ENCODE assay signal across 26 cellular contexts in the genomic region with DNA sequence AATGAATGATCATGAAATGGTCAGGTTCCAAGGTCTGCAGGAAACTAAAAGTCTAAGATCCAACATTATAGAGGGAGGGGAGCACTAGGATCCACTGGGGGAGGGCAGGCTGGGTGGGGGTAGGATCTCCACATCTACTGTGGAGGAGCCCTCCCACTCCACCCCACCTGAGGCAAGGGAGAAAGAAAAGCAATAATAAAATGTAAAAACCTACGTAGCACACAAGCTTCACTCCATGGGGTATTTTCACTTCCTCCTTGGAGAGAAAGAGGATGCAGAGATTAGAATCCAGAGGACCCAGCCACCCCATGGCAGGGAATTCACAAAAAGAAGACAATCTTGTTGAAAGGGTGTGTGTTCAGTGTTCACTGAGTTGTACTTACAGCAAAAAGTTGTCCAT. TPM values are rescaled to one million over a fixed set of nuclear protein-coding genes. Genes with fewer than 3 reads are reported as not detected.
DNase-seq lines count a peak whose midpoint lies in the region; ATAC-seq and TF ChIP-seq lines count a peak whose summit lies in the region.
"Had no signal": no experiment of that assay in that cellular context is flagged by ENCODE, and none has a peak within 500 bp of the region (broad histone marks: within the 10 kb centered on the region; RNA-seq: fewer than 3 reads in every experiment).

No MANE protein-coding gene starts in this region.

- peaks cover 4% of the 10 kb centered on the region for H3K4me1 ChIP-seq in CD4-positive, CD25-positive, alpha-beta regulatory T cell (ENCODE audit: control insufficient read depth, insufficient read depth, low read length, poor library complexity, severe bottlenecking)
- H3K4me1 ChIP-seq in OCI-LY3 (ENCODE audit: low read length) (peaks cover 12% of the 10 kb centered on the region), sigmoid colon (no peaks in the 10 kb centered on the region), right lobe of liver (no peaks in the 10 kb centered on the region)

- H3K79me2 ChIP-seq in OCI-LY3 (ENCODE audit: low read length), result no peaks in the 10 kb centered on the region

- POLR2A ChIA-PET in activated CD8-positive, alpha-beta T cell treated with anti-CD3 and anti-CD28 coated beads, Interleukin-2, amount 10 ng/mL, durations not matched to agents 7 days and 5 days (lab: Charles Lee), result no interaction called here

- no peak for ATAC-seq in CD4-positive, CD25-positive, alpha-beta regulatory T cell (ENCODE audit: low read depth in 2 of 2)
- ATAC-seq in right lobe of liver, result no peak
- no peak for ATAC-seq in activated naive CD8-positive, alpha-beta T cell treated with anti-CD3 and anti-CD28 coated beads, Interleukin-2, amount 50 U/mL, for 24 hours
- ATAC-seq in activated CD8-positive, alpha-beta T cell treated with anti-CD3 and anti-CD28 coated beads, Interleukin-2, amount 10 ng/mL, durations not matched to agents 7 days and 5 days, result no peak
- ATAC-seq: activated CD8-positive, alpha-beta memory T cell treated with anti-CD3 and anti-CD28 coated beads, Interleukin-2, amount 10 ng/mL, durations not matched to agents 7 days and 5 days; GM23338; PC-3; Right ventricle myocardium inferior had no signal

- CTCF ChIA-PET in activated CD8-positive, alpha-beta T cell treated with anti-CD3 and anti-CD28 coated beads, Interleukin-2, amount 10 ng/mL, durations not matched to agents 7 days and 5 days (lab: Charles Lee), result interaction anchor here (0.6 to 4.4 kb wide), 4 partner anchors 12 to 160 kb away, joined by 3 to 21 read pairs (median 4); a partner anchor contains a TSS

- intact Hi-C loops in sigmoid colon (cut with DNase I) (no loop called here), right lobe of liver (cut with DNase I) (no loop called here)

- H2AFZ ChIP-seq in OCI-LY3 (ENCODE audit: low read depth, low read length), result no peak overlapping the region
- H2AFZ ChIP-seq: GM23338 had no signal

- H3K9me3 Mint-ChIP-seq in CD4-positive, CD25-positive, alpha-beta regulatory T cell, result no peaks in the 10 kb centered on the region
- H3K9me3 Mint-ChIP-seq in activated naive CD8-positive, alpha-beta T cell treated with anti-CD3 and anti-CD28 coated beads, Interleukin-2, amount 50 U/mL, for 24 hours, result no peaks in the 10 kb centered on the region
- no peaks in the 10 kb centered on the region for H3K9me3 Mint-ChIP-seq in activated CD8-positive, alpha-beta T cell treated with anti-CD3 and anti-CD28 coated beads, Interleukin-2, amount 10 ng/mL, durations not matched to agents 7 days and 5 days (ENCODE audit: insufficient read depth)
- H3K9me3 Mint-ChIP-seq: activated naive CD4-positive, alpha-beta T cell treated with anti-CD3 and anti-CD28 coated beads for 36 hours; GM23338; nephron had no signal

- TF ChIP-seq POLR2A in sigmoid colon (IDR thresholded peaks at IDR 0.05), result no peak
- TF ChIP-seq POLR2A in right lobe of liver (IDR thresholded peaks at IDR 0.05), result no peak

- H3K36me3 ChIP-seq in CD4-positive, CD25-positive, alpha-beta regulatory T cell (ENCODE audit: control insufficient read depth, insufficient read depth, low read length), result no peaks in the 10 kb centered on the region
- H3K36me3 ChIP-seq in OCI-LY3 (replicated peaks; ENCODE audit: low read depth, low read length), result no peaks in the 10 kb centered on the region
- H3K36me3 ChIP-seq in sigmoid colon, result no peaks in the 10 kb centered on the region
- no peaks in the 10 kb centered on the region for H3K36me3 ChIP-seq in right lobe of liver
- H3K36me3 ChIP-seq: left ventricle myocardium inferior, ovary, upper lobe of left lung had no signal

- peak overlapping the region; percentile 17 to 31 (median 18) for H3K27ac Mint-ChIP-seq in CD4-positive, CD25-positive, alpha-beta regulatory T cell
- H3K27ac Mint-ChIP-seq in activated naive CD8-positive, alpha-beta T cell treated with anti-CD3 and anti-CD28 coated beads, Interleukin-2, amount 50 U/mL, for 24 hours, result no peak overlapping the region
- H3K27ac Mint-ChIP-seq in activated CD8-positive, alpha-beta T cell treated with anti-CD3 and anti-CD28 coated beads, Interleukin-2, amount 10 ng/mL, durations not matched to agents 7 days and 5 days, result no peak overlapping the region
- H3K27ac Mint-ChIP-seq: activated CD8-positive, alpha-beta memory T cell treated with anti-CD3 and anti-CD28 coated beads, Interleukin-2, amount 10 ng/mL, durations not matched to agents 7 days and 5 days; activated naive CD4-positive, alpha-beta T cell treated with anti-CD3 and anti-CD28 coated beads for 36 hours; GM23338 had no signal

- no peak overlapping the region for H3K27ac ChIP-seq in CD4-positive, CD25-positive, alpha-beta regulatory T cell (ENCODE audit: insufficient read depth, low read length, poor library complexity, severe bottlenecking)
- H3K27ac ChIP-seq in OCI-LY3 (ENCODE audit: low read length) (no peak overlapping the region), sigmoid colon (no peak overlapping the region), right lobe of liver (no peak overlapping the region)
- H3K27ac ChIP-seq: brain microvascular endothelial cell, C4-2B, left ventricle myocardium inferior, ovary, upper lobe of left lung had no signal

- in situ Hi-C loops in KBM-7 (cut with MboI; ENCODE audit: low pct_unique_long_range_greater_than_20kb, low sequenced_read_pairs), result no loop called here

- no peak overlapping the region for H3K4me3 ChIP-seq in CD4-positive, CD25-positive, alpha-beta regulatory T cell (ENCODE audit: low read depth, low read length)
- H3K4me3 ChIP-seq in OCI-LY3 (ENCODE audit: low read length), result no peak overlapping the region
- H3K4me3 ChIP-seq in sigmoid colon, result no peak overlapping the region
- H3K4me3 ChIP-seq in right lobe of liver, result no peak overlapping the region
- H3K4me3 ChIP-seq: GM23338, left ventricle myocardium inferior, ovary, smooth muscle cell, upper lobe of left lung had no signal

- H3K9me3 ChIP-seq in CD4-positive, CD25-positive, alpha-beta regulatory T cell (ENCODE audit: control insufficient read depth in 2 of 2, low read length in 2 of 2), result no peaks in the 10 kb centered on the region
- H3K9me3 ChIP-seq in OCI-LY3 (ENCODE audit: insufficient read depth, low read length) (no peaks in the 10 kb centered on the region), sigmoid colon (no peaks in the 10 kb centered on the region), right lobe of liver (no peaks in the 10 kb centered on the region)
- H3K9me3 ChIP-seq: left ventricle myocardium inferior, ovary, upper lobe of left lung had no signal

- H3K27me3 Mint-ChIP-seq in CD4-positive, CD25-positive, alpha-beta regulatory T cell, result peaks cover 41% of the 10 kb centered on the region
- H3K27me3 Mint-ChIP-seq in activated naive CD8-positive, alpha-beta T cell treated with anti-CD3 and anti-CD28 coated beads, Interleukin-2, amount 50 U/mL, for 24 hours, result no peaks in the 10 kb centered on the region
- H3K27me3 Mint-ChIP-seq in activated CD8-positive, alpha-beta T cell treated with anti-CD3 and anti-CD28 coated beads, Interleukin-2, amount 10 ng/mL, durations not matched to agents 7 days and 5 days (ENCODE audit: low read depth), result peaks cover 5% of the 10 kb centered on the region

- no peak for TF ChIP-seq EP300 in sigmoid colon (IDR thresholded peaks at IDR 0.05)

- no peak for DNase-seq in CD4-positive, CD25-positive, alpha-beta regulatory T cell
- peak; percentile 32 for DNase-seq in KBM-7
- DNase-seq in sigmoid colon, result peak; percentile 46
- DNase-seq in right lobe of liver, result no peak
- no peak for DNase-seq in activated naive CD8-positive, alpha-beta T cell treated with anti-CD3 and anti-CD28 coated beads, Interleukin-2, amount 50 U/mL, for 24 hours
- no peak for DNase-seq in activated CD8-positive, alpha-beta T cell treated with anti-CD3 and anti-CD28 coated beads, Interleukin-2, amount 10 ng/mL, durations not matched to agents 7 days and 5 days
- DNase-seq: activated CD4-positive, alpha-beta T cell treated with anti-CD3 and anti-CD28 coated beads for 48 hours; activated CD8-positive, alpha-beta memory T cell treated with anti-CD3 and anti-CD28 coated beads, Interleukin-2, amount 10 ng/mL, durations not matched to agents 7 days and 5 days; activated naive CD4-positive, alpha-beta T cell treated with anti-CD3 and anti-CD28 coated beads for 36 hours; amniotic stem cell; brain microvascular endothelial cell; left ventricle myocardium inferior; midbrain; NCI-H1417; NCI-H2029 treated with DMSO at 0.1 percent for 48 hours; PC-3; stimulated activated CD4-positive, alpha-beta T cell treated with anti-CD3 and anti-CD28 coated beads, Interleukin-1b, Interleukin-23, amount 100 ng/mL, for 48 hours had no signal

- no peak overlapping the region for H3K4me3 Mint-ChIP-seq in CD4-positive, CD25-positive, alpha-beta regulatory T cell
- H3K4me3 Mint-ChIP-seq in activated naive CD8-positive, alpha-beta T cell treated with anti-CD3 and anti-CD28 coated beads, Interleukin-2, amount 50 U/mL, for 24 hours, result no peak overlapping the region
- no peak overlapping the region for H3K4me3 Mint-ChIP-seq in activated CD8-positive, alpha-beta T cell treated with anti-CD3 and anti-CD28 coated beads, Interleukin-2, amount 10 ng/mL, durations not matched to agents 7 days and 5 days
- H3K4me3 Mint-ChIP-seq: activated CD8-positive, alpha-beta memory T cell treated with anti-CD3 and anti-CD28 coated beads, Interleukin-2, amount 10 ng/mL, durations not matched to agents 7 days and 5 days; activated naive CD4-positive, alpha-beta T cell treated with anti-CD3 and anti-CD28 coated beads for 36 hours; GM23338; nephron had no signal

- 67 to 77% methylated on average over 1 of the region's 1 CpG for WGBS in sigmoid colon, 2 donors
- 57% methylated on average over 1 of the region's 1 CpG for WGBS in right lobe of liver (ENCODE audit: insufficient coverage, low coverage, low lambda C conversion rate, missing lambda C conversion rate)

- no peaks in the 10 kb centered on the region for H3K36me3 Mint-ChIP-seq in CD4-positive, CD25-positive, alpha-beta regulatory T cell
- no peaks in the 10 kb centered on the region for H3K36me3 Mint-ChIP-seq in activated naive CD8-positive, alpha-beta T cell treated with anti-CD3 and anti-CD28 coated beads, Interleukin-2, amount 50 U/mL, for 24 hours (ENCODE audit: low read depth)
- H3K36me3 Mint-ChIP-seq in activated CD8-positive, alpha-beta T cell treated with anti-CD3 and anti-CD28 coated beads, Interleukin-2, amount 10 ng/mL, durations not matched to agents 7 days and 5 days (ENCODE audit: low read depth), result no peaks in the 10 kb centered on the region
- H3K36me3 Mint-ChIP-seq: activated CD8-positive, alpha-beta memory T cell treated with anti-CD3 and anti-CD28 coated beads, Interleukin-2, amount 10 ng/mL, durations not matched to agents 7 days and 5 days had no signal

- peaks cover 5% of the 10 kb centered on the region for H3K27me3 ChIP-seq in CD4-positive, CD25-positive, alpha-beta regulatory T cell (ENCODE audit: control insufficient read depth, insufficient read depth, low read length)
- H3K27me3 ChIP-seq in OCI-LY3 (ENCODE audit: low read depth, low read length) (0 out of 2 replicates have a peak, but pooled peaks cover 9% of the 10 kb centered on the region), sigmoid colon (peaks cover 0 to 7% (median 0%) of the 10 kb centered on the region in 3 donors), right lobe of liver (no peaks in the 10 kb centered on the region)
- H3K27me3 ChIP-seq: brain microvascular endothelial cell, ovary, upper lobe of left lung had no signal

- TF ChIP-seq CTCF in OCI-LY3 (IDR thresholded peaks at IDR 0.05; ENCODE audit: low read depth, low read length) (no peak), sigmoid colon (IDR thresholded peaks at IDR 0.05) (no peak), right lobe of liver (IDR thresholded peaks at IDR 0.05) (no peak)

- no peaks in the 10 kb centered on the region for H4K20me1 ChIP-seq in OCI-LY3 (ENCODE audit: insufficient read depth, low read length)

- H3K4me1 Mint-ChIP-seq in CD4-positive, CD25-positive, alpha-beta regulatory T cell, result peaks cover 0 to 11% (median 9%) of the 10 kb centered on the region in 4 donors
- peaks cover 12% of the 10 kb centered on the region for H3K4me1 Mint-ChIP-seq in activated naive CD8-positive, alpha-beta T cell treated with anti-CD3 and anti-CD28 coated beads, Interleukin-2, amount 50 U/mL, for 24 hours
- peaks cover 9% of the 10 kb centered on the region for H3K4me1 Mint-ChIP-seq in activated CD8-positive, alpha-beta T cell treated with anti-CD3 and anti-CD28 coated beads, Interleukin-2, amount 10 ng/mL, durations not matched to agents 7 days and 5 days (ENCODE audit: low read depth)

- H3K4me2 ChIP-seq in OCI-LY3 (ENCODE audit: low read length), result 0 out of 2 replicates have a peak overlapping the region, but pooled peaks have one; percentile 17
- H3K4me2 ChIP-seq: GM23338, smooth muscle cell had no signal

- no peak overlapping the region for H3K9ac ChIP-seq in OCI-LY3 (ENCODE audit: low read length)

RNA-seq across cellular contexts. Expression of a gene that starts 14.4 kb away (rescaled TPM):
- total RNA-seq in CD4-positive, CD25-positive, alpha-beta regulatory T cell, result 1.1 TPM
- not detected for polyA plus RNA-seq in CD4-positive, CD25-positive, alpha-beta regulatory T cell
- total RNA-seq in sigmoid colon (under 1 TPM in 2 of 4 donors, not detected in 2; 0.14 to 0.55 TPM), right lobe of liver (under 1 TPM in 4 of 6 experiments, not detected in 2; 0.15 to 0.74 (median 0.36) TPM)
- under 1 TPM in 1 of 3 donors, not detected in 2; 0.70 TPM for polyA plus RNA-seq in sigmoid colon
- total RNA-seq in activated CD8-positive, alpha-beta T cell treated with anti-CD3 and anti-CD28 coated beads, Interleukin-2, amount 10 ng/mL, durations not matched to agents 7 days and 5 days, result not detected
- total RNA-seq: activated CD8-positive, alpha-beta memory T cell treated with anti-CD3 and anti-CD28 coated beads, Interleukin-2, amount 10 ng/mL, durations not matched to agents 7 days and 5 days; left ventricle myocardium inferior; Right ventricle myocardium inferior; T-helper 2 cell treated with Interferon-gamma antibody and Interleukin-4, amounts not matched to agents 100 ng/mL and 5 ng/mL, for 36 hours had no signal

RNA-seq across cellular contexts. Expression of a gene that starts 37.3 kb away (rescaled TPM):
- 1.9 TPM for total RNA-seq in CD4-positive, CD25-positive, alpha-beta regulatory T cell
- polyA plus RNA-seq in CD4-positive, CD25-positive, alpha-beta regulatory T cell, result under 1 TPM; 0.19 to 0.49 (median 0.31) TPM
- total RNA-seq in sigmoid colon, result 1 to 10 TPM; 1.4 to 3.9 (median 1.5) TPM
- 1 to 10 TPM in 1 of 3 donors, not detected in 2; 1.3 TPM for polyA plus RNA-seq in sigmoid colon
- under 1 TPM in 2 of 6 experiments, not detected in 4; 0.06 TPM for total RNA-seq in right lobe of liver
- total RNA-seq in activated CD8-positive, alpha-beta T cell treated with anti-CD3 and anti-CD28 coated beads, Interleukin-2, amount 10 ng/mL, durations not matched to agents 7 days and 5 days, result under 1 TPM; 0.05 to 0.37 TPM

Comparison
In these comparisons a context has a peak if more than half of its experiments do, and no peak if none do; other contexts are left out.
1. DNase-seq: peak in KBM-7 (single experiment) and sigmoid colon (single experiment); none in CD4-positive, CD25-positive, alpha-beta regulatory T cell (0 of 3), right lobe of liver (0 of 3), activated naive CD8-positive, alpha-beta T cell treated with anti-CD3 and anti-CD28 coated beads, Interleukin-2, amount 50 U/mL, for 24 hours (single experiment) and activated CD8-positive, alpha-beta T cell treated with anti-CD3 and anti-CD28 coated beads, Interleukin-2, amount 10 ng/mL, durations not matched to agents 7 days and 5 days (single experiment).
2. H3K27ac Mint-ChIP-seq: peak in CD4-positive, CD25-positive, alpha-beta regulatory T cell (3 of 3); none in activated naive CD8-positive, alpha-beta T cell treated with anti-CD3 and anti-CD28 coated beads, Interleukin-2, amount 50 U/mL, for 24 hours (single experiment) and activated CD8-positive, alpha-beta T cell treated with anti-CD3 and anti-CD28 coated beads, Interleukin-2, amount 10 ng/mL, durations not matched to agents 7 days and 5 days (single experiment).